1 cellular context compared by ENCODE assay signal in the genomic region with DNA sequence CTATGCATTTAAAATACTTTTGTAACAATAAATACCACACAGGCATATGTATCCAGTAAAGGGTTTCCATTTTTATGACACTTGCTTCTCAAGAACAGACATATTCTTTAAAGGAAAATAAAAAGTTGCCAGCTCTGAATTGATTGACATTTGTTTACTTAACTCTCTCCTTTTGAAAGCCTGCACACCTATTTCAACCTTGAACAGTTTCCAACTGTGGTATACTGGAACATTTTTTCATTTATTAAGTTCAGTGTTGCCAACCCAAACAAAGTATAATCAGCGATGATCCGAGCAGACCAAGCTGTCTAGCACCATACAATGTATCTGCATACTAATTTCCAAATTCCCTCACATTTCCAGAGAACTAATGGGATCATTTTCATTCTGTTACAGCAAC.
TF ChIP-seq lines count a peak whose summit lies in the region.

No MANE protein-coding gene starts in this region.

TF ChIP-seq in GM23338, 12 proteins besides CTCF, POLR2A, EP300 and RAD21 (continued from another document):
- TF ChIP-seq, protein P1, sequence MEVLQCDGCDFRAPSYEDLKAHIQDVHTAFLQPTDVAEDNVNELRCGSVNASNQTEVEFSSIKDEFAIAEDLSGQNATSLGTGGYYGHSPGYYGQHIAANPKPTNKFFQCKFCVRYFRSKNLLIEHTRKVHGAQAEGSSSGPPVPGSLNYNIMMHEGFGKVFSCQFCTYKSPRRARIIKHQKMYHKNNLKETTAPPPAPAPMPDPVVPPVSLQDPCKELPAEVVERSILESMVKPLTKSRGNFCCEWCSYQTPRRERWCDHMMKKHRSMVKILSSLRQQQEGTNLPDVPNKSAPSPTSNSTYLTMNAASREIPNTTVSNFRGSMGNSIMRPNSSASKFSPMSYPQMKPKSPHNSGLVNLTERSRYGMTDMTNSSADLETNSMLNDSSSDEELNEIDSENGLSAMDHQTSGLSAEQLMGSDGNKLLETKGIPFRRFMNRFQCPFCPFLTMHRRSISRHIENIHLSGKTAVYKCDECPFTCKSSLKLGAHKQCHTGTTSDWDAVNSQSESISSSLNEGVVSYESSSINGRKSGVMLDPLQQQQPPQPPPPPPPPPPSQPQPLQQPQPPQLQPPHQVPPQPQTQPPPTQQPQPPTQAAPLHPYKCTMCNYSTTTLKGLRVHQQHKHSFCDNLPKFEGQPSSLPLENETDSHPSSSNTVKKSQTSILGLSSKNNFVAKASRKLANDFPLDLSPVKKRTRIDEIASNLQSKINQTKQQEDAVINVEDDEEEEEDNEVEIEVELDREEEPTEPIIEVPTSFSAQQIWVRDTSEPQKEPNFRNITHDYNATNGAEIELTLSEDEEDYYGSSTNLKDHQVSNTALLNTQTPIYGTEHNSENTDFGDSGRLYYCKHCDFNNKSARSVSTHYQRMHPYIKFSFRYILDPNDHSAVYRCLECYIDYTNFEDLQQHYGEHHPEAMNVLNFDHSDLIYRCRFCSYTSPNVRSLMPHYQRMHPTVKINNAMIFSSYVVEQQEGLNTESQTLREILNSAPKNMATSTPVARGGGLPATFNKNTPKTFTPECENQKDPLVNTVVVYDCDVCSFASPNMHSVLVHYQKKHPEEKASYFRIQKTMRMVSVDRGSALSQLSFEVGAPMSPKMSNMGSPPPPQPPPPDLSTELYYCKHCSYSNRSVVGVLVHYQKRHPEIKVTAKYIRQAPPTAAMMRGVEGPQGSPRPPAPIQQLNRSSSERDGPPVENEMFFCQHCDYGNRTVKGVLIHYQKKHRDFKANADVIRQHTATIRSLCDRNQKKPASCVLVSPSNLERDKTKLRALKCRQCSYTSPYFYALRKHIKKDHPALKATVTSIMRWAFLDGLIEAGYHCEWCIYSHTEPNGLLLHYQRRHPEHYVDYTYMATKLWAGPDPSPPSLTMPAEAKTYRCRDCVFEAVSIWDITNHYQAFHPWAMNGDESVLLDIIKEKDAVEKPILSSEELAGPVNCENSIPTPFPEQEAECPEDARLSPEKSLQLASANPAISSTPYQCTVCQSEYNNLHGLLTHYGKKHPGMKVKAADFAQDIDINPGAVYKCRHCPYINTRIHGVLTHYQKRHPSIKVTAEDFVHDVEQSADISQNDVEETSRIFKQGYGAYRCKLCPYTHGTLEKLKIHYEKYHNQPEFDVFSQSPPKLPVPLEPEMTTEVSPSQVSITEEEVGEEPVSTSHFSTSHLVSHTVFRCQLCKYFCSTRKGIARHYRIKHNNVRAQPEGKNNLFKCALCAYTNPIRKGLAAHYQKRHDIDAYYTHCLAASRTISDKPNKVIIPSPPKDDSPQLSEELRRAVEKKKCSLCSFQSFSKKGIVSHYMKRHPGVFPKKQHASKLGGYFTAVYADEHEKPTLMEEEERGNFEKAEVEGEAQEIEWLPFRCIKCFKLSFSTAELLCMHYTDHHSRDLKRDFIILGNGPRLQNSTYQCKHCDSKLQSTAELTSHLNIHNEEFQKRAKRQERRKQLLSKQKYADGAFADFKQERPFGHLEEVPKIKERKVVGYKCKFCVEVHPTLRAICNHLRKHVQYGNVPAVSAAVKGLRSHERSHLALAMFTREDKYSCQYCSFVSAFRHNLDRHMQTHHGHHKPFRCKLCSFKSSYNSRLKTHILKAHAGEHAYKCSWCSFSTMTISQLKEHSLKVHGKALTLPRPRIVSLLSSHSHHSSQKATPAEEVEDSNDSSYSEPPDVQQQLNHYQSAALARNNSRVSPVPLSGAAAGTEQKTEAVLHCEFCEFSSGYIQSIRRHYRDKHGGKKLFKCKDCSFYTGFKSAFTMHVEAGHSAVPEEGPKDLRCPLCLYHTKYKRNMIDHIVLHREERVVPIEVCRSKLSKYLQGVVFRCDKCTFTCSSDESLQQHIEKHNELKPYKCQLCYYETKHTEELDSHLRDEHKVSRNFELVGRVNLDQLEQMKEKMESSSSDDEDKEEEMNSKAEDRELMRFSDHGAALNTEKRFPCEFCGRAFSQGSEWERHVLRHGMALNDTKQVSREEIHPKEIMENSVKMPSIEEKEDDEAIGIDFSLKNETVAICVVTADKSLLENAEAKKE (CRISPR knock-in tag; IDR thresholded peaks at IDR 0.05): no peak
